ENCODE assay signal across 28 cellular contexts in the genomic region with DNA sequence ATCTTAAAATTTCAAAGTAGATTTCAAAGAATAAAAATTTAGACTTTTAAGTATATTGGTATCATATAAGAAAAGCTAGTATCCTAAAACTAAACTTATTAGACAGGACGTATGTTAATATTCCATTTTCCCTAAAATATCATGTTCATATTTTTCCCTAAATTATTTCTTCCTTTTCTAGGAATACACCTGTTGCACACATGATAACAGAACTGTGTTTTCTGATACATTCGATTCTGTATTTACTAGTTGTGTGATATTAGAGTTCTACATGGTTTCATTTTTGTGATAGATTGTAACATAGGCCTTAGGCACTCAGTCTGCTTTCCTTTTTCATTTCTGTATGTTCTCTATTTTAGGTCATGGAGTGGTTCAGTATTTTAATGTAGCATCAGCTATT. TPM values are rescaled to one million over a fixed set of nuclear protein-coding genes. Genes with fewer than 3 reads are reported as not detected.
"Had no signal": no experiment of that assay in that cellular context is flagged by ENCODE, and none has a peak within 500 bp of the region (broad histone marks: within the 10 kb centered on the region; RNA-seq: fewer than 3 reads in every experiment).

No MANE protein-coding gene starts in this region.

- H3K27me3 Mint-ChIP-seq: stimulated activated memory B cell treated with anti-CD40 and anti-IgM and Interleukin-4, amounts not matched to agents 10 μg/mL and 1 μg/mL and 100 μg/mL, for 72 hours; stimulated activated naive B cell treated with anti-CD40 and anti-IgM and Interleukin-4, amounts not matched to agents 10 μg/mL and 1 μg/mL and 100 μg/mL, for 72 hours; stimulated activated naive CD8-positive, alpha-beta T cell treated with anti-CD3 and anti-CD28 coated beads, Interleukin-15, amount 100 ng/mL, for 72 hours; stimulated activated naive CD8-positive, alpha-beta T cell treated with anti-CD3 and anti-CD28 coated beads, Interleukin-15, Interleukin-2, amounts not matched to agents 100 ng/mL and 50 ng/mL, for 24 hours; type B pancreatic cell had no signal

- H3K27ac Mint-ChIP-seq: stimulated activated memory B cell treated with anti-CD40 and anti-IgM and Interleukin-4, amounts not matched to agents 10 μg/mL and 1 μg/mL and 100 μg/mL, for 72 hours; stimulated activated naive B cell treated with anti-CD40 and anti-IgM and Interleukin-4, amounts not matched to agents 10 μg/mL and 1 μg/mL and 100 μg/mL, for 72 hours; stimulated activated naive CD8-positive, alpha-beta T cell treated with anti-CD3 and anti-CD28 coated beads, Interleukin-15, Interleukin-2, amounts not matched to agents 100 ng/mL and 50 ng/mL, for 24 hours; type B pancreatic cell had no signal

- H3K4me3 ChIP-seq: stomach, suprapubic skin, testis, thoracic aorta, thyroid gland, tibial artery, tibial nerve, transverse colon, upper lobe of left lung, upper lobe of right lung, uterus, vagina had no signal

- H3K4me3 Mint-ChIP-seq: stimulated activated memory B cell treated with anti-CD40 and anti-IgM and Interleukin-4, amounts not matched to agents 10 μg/mL and 1 μg/mL and 100 μg/mL, for 72 hours; stimulated activated naive B cell treated with anti-CD40 and anti-IgM and Interleukin-4, amounts not matched to agents 10 μg/mL and 1 μg/mL and 100 μg/mL, for 72 hours; stimulated activated naive CD8-positive, alpha-beta T cell treated with anti-CD3 and anti-CD28 coated beads, Interleukin-15, amount 100 ng/mL, for 72 hours; stimulated activated naive CD8-positive, alpha-beta T cell treated with anti-CD3 and anti-CD28 coated beads, Interleukin-15, Interleukin-2, amounts not matched to agents 100 ng/mL and 50 ng/mL, for 24 hours; type B pancreatic cell had no signal

- H3K4me1 Mint-ChIP-seq: stimulated activated memory B cell treated with anti-CD40 and anti-IgM and Interleukin-4, amounts not matched to agents 10 μg/mL and 1 μg/mL and 100 μg/mL, for 72 hours; stimulated activated naive B cell treated with anti-CD40 and anti-IgM and Interleukin-4, amounts not matched to agents 10 μg/mL and 1 μg/mL and 100 μg/mL, for 72 hours; stimulated activated naive CD8-positive, alpha-beta T cell treated with anti-CD3 and anti-CD28 coated beads, Interleukin-15, amount 100 ng/mL, for 72 hours had no signal

- H3K36me3 ChIP-seq: uterus had no signal

- H3K27ac ChIP-seq: stomach, suprapubic skin, testis, thoracic aorta, thyroid gland, tibial artery, tibial nerve, transverse colon, upper lobe of right lung, uterus, vagina had no signal

- H3K4me1 ChIP-seq: stomach, suprapubic skin, testis, thyroid gland, tibial artery, tibial nerve, transverse colon, uterus, vagina had no signal

- ATAC-seq: stimulated activated memory B cell treated with anti-CD40 and anti-IgM and Interleukin-4, amounts not matched to agents 10 μg/mL and 1 μg/mL and 100 μg/mL, for 72 hours; stimulated activated naive B cell treated with anti-CD40 and anti-IgM and Interleukin-4, amounts not matched to agents 10 μg/mL and 1 μg/mL and 100 μg/mL, for 72 hours; stimulated activated naive CD8-positive, alpha-beta T cell treated with anti-CD3 and anti-CD28 coated beads, Interleukin-15, amount 100 ng/mL, for 72 hours; stimulated activated naive CD8-positive, alpha-beta T cell treated with anti-CD3 and anti-CD28 coated beads, Interleukin-15, Interleukin-2, amounts not matched to agents 100 U/mL and 50 U/mL, for 24 hours; upper lobe of right lung had no signal

- H3K27me3 ChIP-seq: stomach, suprapubic skin, testis, thyroid gland, tibial artery, tibial nerve, transverse colon, upper lobe of left lung, upper lobe of right lung, uterus, vagina had no signal

- FAIRE-seq: urothelium cell line had no signal

- H3K9me3 ChIP-seq: stomach, suprapubic skin, testis, thoracic aorta, thyroid gland, tibial artery, tibial nerve, transverse colon, upper lobe of left lung, upper lobe of right lung, uterus, vagina had no signal

- DNase-seq: stimulated activated CD4-positive, alpha-beta T cell treated with anti-CD3 and anti-CD28 coated beads, Interleukin-2, amount 100 ng/mL, for 48 hours; stimulated activated CD4-positive, alpha-beta T cell treated with anti-CD3 and anti-CD28 coated beads, Interleukin-4, amount 100 ng/mL, for 1 hour; stimulated activated CD4-positive, alpha-beta T cell treated with anti-CD3 and anti-CD28 coated beads, Interleukin-4, amount 100 ng/mL, for 24 hours; stimulated activated CD4-positive, alpha-beta T cell treated with anti-CD3 and anti-CD28 coated beads, Interleukin-4, amount 100 ng/mL, for 4 hours; stimulated activated CD8-positive, alpha-beta memory T cell treated with anti-CD3 and anti-CD28 coated beads, Interleukin-4, amount 100 ng/mL, for 48 hours; stimulated activated naive B cell treated with anti-CD40 and anti-IgM and Interleukin-4, amounts not matched to agents 10 μg/mL and 1 μg/mL and 100 μg/mL, for 72 hours; stimulated activated naive CD4-positive, alpha-beta T cell; stimulated activated naive CD4-positive, alpha-beta T cell treated with Interleukin-2 at 50 U/mL for 16 hours; stimulated activated naive CD8-positive, alpha-beta T cell treated with anti-CD3 and anti-CD28 coated beads, Interleukin-15, amount 100 ng/mL, for 72 hours; stimulated activated naive CD8-positive, alpha-beta T cell treated with anti-CD3 and anti-CD28 coated beads, Interleukin-15, Interleukin-2, amounts not matched to agents 100 U/mL and 50 U/mL, for 24 hours; stomach; substantia nigra; testis; thyroid gland; tibial artery; transverse colon; trophoblast cell; upper lobe of left lung; upper lobe of right lung; uterus had no signal

- H3K9me3 Mint-ChIP-seq: stimulated activated memory B cell treated with anti-CD40 and anti-IgM and Interleukin-4, amounts not matched to agents 10 μg/mL and 1 μg/mL and 100 μg/mL, for 72 hours; stimulated activated naive B cell treated with anti-CD40 and anti-IgM and Interleukin-4, amounts not matched to agents 10 μg/mL and 1 μg/mL and 100 μg/mL, for 72 hours; stimulated activated naive CD8-positive, alpha-beta T cell treated with anti-CD3 and anti-CD28 coated beads, Interleukin-15, amount 100 ng/mL, for 72 hours; stimulated activated naive CD8-positive, alpha-beta T cell treated with anti-CD3 and anti-CD28 coated beads, Interleukin-15, Interleukin-2, amounts not matched to agents 100 ng/mL and 50 ng/mL, for 24 hours; type B pancreatic cell had no signal

RNA-seq across cellular contexts. Expression of gene PDE11A, which starts 50.6 kb away (rescaled TPM):
- total RNA-seq: upper lobe of right lung had no signal
